In the genomic region with DNA sequence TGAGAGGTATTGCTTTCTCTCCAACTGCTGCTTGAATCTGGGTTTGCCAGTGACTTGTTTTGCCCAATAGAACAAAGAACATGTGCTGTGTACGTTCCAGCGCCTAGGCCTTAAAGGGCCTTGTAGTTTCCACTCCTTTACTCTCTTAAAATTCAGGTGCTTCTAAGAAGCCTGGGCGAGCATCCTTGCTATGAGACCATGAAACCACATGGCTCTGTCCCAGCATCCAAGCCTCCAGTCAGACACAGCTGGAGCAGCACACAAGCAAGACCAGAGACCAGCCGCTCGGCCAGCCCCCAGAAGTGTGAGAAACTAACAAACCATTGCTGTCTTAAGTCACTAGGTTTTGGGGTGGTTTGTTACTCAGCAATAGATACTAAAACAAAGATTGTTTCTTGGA, we compare ENCODE assay signal across 15 cellular contexts. TPM values are rescaled to one million over a fixed set of nuclear protein-coding genes. Genes with fewer than 3 reads are reported as not detected.
A peak's percentile ranks its signal among the peaks of the same experiment; 100 is the strongest.
DNase-seq lines count a peak whose midpoint lies in the region; ATAC-seq and TF ChIP-seq lines count a peak whose summit lies in the region.
"Had no signal": no experiment of that assay in that cellular context is flagged by ENCODE, and none has a peak within 500 bp of the region (broad histone marks: within the 10 kb centered on the region; RNA-seq: fewer than 3 reads in every experiment).

No MANE protein-coding gene starts in this region.

- H3K4me1 Mint-ChIP-seq in CD14-positive monocyte, result peaks cover 80% of the 10 kb centered on the region

- H3K36me3 Mint-ChIP-seq in CD14-positive monocyte, result peaks cover 15 to 16% of the 10 kb centered on the region in 2 donors

- H3K36me3 ChIP-seq in KOPT-K1 (ENCODE audit: insufficient read depth, low read length), result peaks cover 13% of the 10 kb centered on the region
- no peaks in the 10 kb centered on the region for H3K36me3 ChIP-seq in esophagus squamous epithelium
- H3K36me3 ChIP-seq in rectal smooth muscle tissue (ENCODE audit: control insufficient read depth, insufficient read depth, low read length), result peaks cover 1% of the 10 kb centered on the region

- H3K9me3 Mint-ChIP-seq in CD14-positive monocyte, result no peaks in the 10 kb centered on the region
- H3K9me3 Mint-ChIP-seq: activated CD4-positive, alpha-beta T cell treated with anti-CD3 and anti-CD28 coated beads, Interleukin-2, amount 10 ng/mL, durations not matched to agents 7 days and 5 days had no signal

- H3K9me3 ChIP-seq in KOPT-K1 (ENCODE audit: insufficient read depth, low read length, poor library complexity, severe bottlenecking), result no peaks in the 10 kb centered on the region
- no peaks in the 10 kb centered on the region for H3K9me3 ChIP-seq in esophagus squamous epithelium

- H3K4me3 ChIP-seq in esophagus squamous epithelium (no peak overlapping the region), rectal smooth muscle tissue (ENCODE audit: low read length) (no peak overlapping the region)
- H3K4me3 ChIP-seq: GM23248 had no signal

- intact Hi-C loops in CD14-positive monocyte (cut with micrococcal nuclease) (loop anchor here (2.0 to 10.0 kb wide), 3 partner anchors 14 to 200 kb away; no protein-coding TSS in a partner anchor), esophagus squamous epithelium (cut with DNase I) (no loop called here)

- TF ChIP-seq CTCF in CD14-positive monocyte (IDR thresholded peaks at IDR 0.05) (no peak), esophagus squamous epithelium (IDR thresholded peaks at IDR 0.05) (no peak)

- 83 to 92% methylated on average over 3 to 5 of the region's 5 CpGs for WGBS in esophagus squamous epithelium, 2 donors

- no peak overlapping the region for H3K9ac ChIP-seq in rectal smooth muscle tissue (ENCODE audit: low read length)
- H3K9ac ChIP-seq: GM23248 had no signal

- H3K27me3 ChIP-seq in esophagus squamous epithelium (no peaks in the 10 kb centered on the region), rectal smooth muscle tissue (ENCODE audit: control insufficient read depth, insufficient read depth, low read length) (no peaks in the 10 kb centered on the region)

- DNase-seq in CD14-positive monocyte (ENCODE audit: low spot score) (no peak), esophagus squamous epithelium (lab: John Stamatoyannopoulos, UW) (no peak), middle frontal gyrus (ENCODE audit: extremely low spot score, low spot score) (no peak)
- no peak for DNase-seq in stimulated activated CD8-positive, alpha-beta memory T cell treated with anti-CD3 and anti-CD28 coated beads, Interleukin-4, amount 100 ng/mL, for 48 hours
- DNase-seq in activated T-cell treated with anti-CD3 and anti-CD28 coated beads, Interleukin-2, amount 50 U/mL, for 48 hours, result no peak
- DNase-seq: activated CD4-positive, alpha-beta T cell treated with anti-CD3 and anti-CD28 coated beads, Interleukin-2, amount 10 ng/mL, durations not matched to agents 7 days and 5 days; activated effector memory CD4-positive, alpha-beta T cell treated with anti-CD3 and anti-CD28 coated beads, Interleukin-2, amount 50 U/mL, for 16 hours; foreskin melanocyte; GM23248; NCI-H1436; posterior cingulate gyrus; T-helper 1 cell had no signal

- H3K4me1 ChIP-seq in esophagus squamous epithelium (peaks cover 6 to 66% (median 16%) of the 10 kb centered on the region in 3 donors), rectal smooth muscle tissue (ENCODE audit: control insufficient read depth, insufficient read depth, low read length) (peaks cover 40% of the 10 kb centered on the region)

- H3K27ac ChIP-seq in KOPT-K1 (ENCODE audit: low read depth, low read length, poor library complexity, severe bottlenecking) (peak overlapping the region; percentile 70), esophagus squamous epithelium (peak overlapping the region in 3 of 4 donors; percentile 87 to 94 (median 93)), rectal smooth muscle tissue (ENCODE audit: low read depth, low read length) (peak overlapping the region; percentile 96)
- H3K27ac ChIP-seq: GM23248 had no signal

- no peak for ATAC-seq in GM19467 (IDR thresholded peaks at IDR 0.05; ENCODE audit: unreplicated experiment)

- TF ChIP-seq POLR2A in esophagus squamous epithelium (IDR thresholded peaks at IDR 0.05), result no peak

- peak overlapping the region; percentile 95 to 99 (median 99) for H3K27ac Mint-ChIP-seq in CD14-positive monocyte
- H3K27ac Mint-ChIP-seq: activated CD4-positive, alpha-beta T cell treated with anti-CD3 and anti-CD28 coated beads, Interleukin-2, amount 10 ng/mL, durations not matched to agents 7 days and 5 days had no signal

- H3K4me3 Mint-ChIP-seq in CD14-positive monocyte, result peak overlapping the region; percentile 67 to 73
- H3K4me3 Mint-ChIP-seq: activated CD4-positive, alpha-beta T cell treated with anti-CD3 and anti-CD28 coated beads, Interleukin-2, amount 10 ng/mL, durations not matched to agents 7 days and 5 days had no signal

- H3K27me3 Mint-ChIP-seq in CD14-positive monocyte (ENCODE audit: low read depth in 3 of 3), result no peaks in the 10 kb centered on the region

RNA-seq across cellular contexts. Expression of a gene that starts 15.1 kb away (rescaled TPM):
- 100 to 1,000 TPM in 1 of 2 donors, 10 to 100 TPM in 1; 87.2 to 110 TPM for polyA plus RNA-seq in CD14-positive monocyte
- 10 to 100 TPM in 2 of 4 donors, 1 to 10 TPM in 2; 6.0 to 46.9 (median 13.3) TPM for total RNA-seq in esophagus squamous epithelium
